Comparison of ENCODE assay signal across 12 cellular contexts in the genomic region with DNA sequence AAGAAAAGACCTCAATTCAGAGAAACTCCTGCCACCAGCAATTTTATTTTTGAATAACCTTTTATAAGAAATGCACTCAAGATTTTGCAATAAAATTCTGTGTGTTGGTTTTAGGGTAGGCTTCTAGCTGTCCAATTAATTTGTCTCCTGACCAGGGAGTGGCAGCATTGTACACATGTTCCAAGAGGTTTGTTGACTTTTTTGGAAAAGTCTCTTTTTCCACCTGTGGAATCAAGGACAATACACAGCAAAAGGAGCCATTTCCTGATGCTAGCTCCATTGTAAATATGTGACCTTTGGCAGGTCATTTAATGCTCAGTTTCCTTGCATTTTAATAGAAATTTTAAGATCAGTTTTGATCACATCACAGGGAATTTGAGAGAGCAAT. TPM values are rescaled to one million over a fixed set of nuclear protein-coding genes. Genes with fewer than 3 reads are reported as not detected.
DNase-seq lines count a peak whose midpoint lies in the region; ATAC-seq and TF ChIP-seq lines count a peak whose summit lies in the region.
"Had no signal": no experiment of that assay in that cellular context is flagged by ENCODE, and none has a peak within 500 bp of the region (broad histone marks: within the 10 kb centered on the region; RNA-seq: fewer than 3 reads in every experiment).

No MANE protein-coding gene starts in this region.

- no peak for TF ChIP-seq EP300 in gastroesophageal sphincter (IDR thresholded peaks at IDR 0.05)

- H3K4me1 ChIP-seq in gastroesophageal sphincter (peaks cover 0 to 34% (median 5%) of the 10 kb centered on the region in 3 donors), subcutaneous abdominal adipose tissue (ENCODE audit: control insufficient read depth in 5 of 5, insufficient read depth in 5 of 5, low read length in 5 of 5) (peaks cover 0 to 49% (median 13%) of the 10 kb centered on the region in 5 donors)

- DNase-seq in activated CD4-positive, alpha-beta T cell treated with anti-CD3 and anti-CD28 coated beads, Interleukin-2, amount 10 ng/mL, durations not matched to agents 7 days and 5 days = no peak
- no peak for DNase-seq in activated CD4-positive, alpha-beta T cell treated with anti-CD3 and anti-CD28 coated beads for 4 hours
- DNase-seq in SW480 (ENCODE audit: low spot score) (peak; percentile 17), activated gamma-delta T cell (lab: John Stamatoyannopoulos, UW) (no peak), NCI-H146 treated with DMSO at 0.1 percent for 48 hours (lab: John Stamatoyannopoulos, UW; ENCODE audit: unreplicated experiment) (no peak)
- DNase-seq: NCI-H2171 treated with DMSO at 0.1 percent for 48 hours had no signal

- peak overlapping the region in 4 of 5 donors; percentile 29 to 93 (median 71) for H3K9ac ChIP-seq in subcutaneous abdominal adipose tissue (ENCODE audit: low read length in 5 of 5)
- H3K9ac ChIP-seq: GM23248 had no signal

- peaks cover 74% of the 10 kb centered on the region for H3K4me1 Mint-ChIP-seq in activated CD4-positive, alpha-beta T cell treated with anti-CD3 and anti-CD28 coated beads, Interleukin-2, amount 10 ng/mL, durations not matched to agents 7 days and 5 days

- peaks cover 0 to 12% of the 10 kb centered on the region in 2 donors for H3K36me3 ChIP-seq in gastroesophageal sphincter
- peaks cover 0 to 30% (median 24%) of the 10 kb centered on the region in 5 donors for H3K36me3 ChIP-seq in subcutaneous abdominal adipose tissue (ENCODE audit: control insufficient read depth in 5 of 5, insufficient read depth in 5 of 5, low read length in 5 of 5)

- peak overlapping the region; percentile 85 for H3K4me3 Mint-ChIP-seq in activated CD4-positive, alpha-beta T cell treated with anti-CD3 and anti-CD28 coated beads, Interleukin-2, amount 10 ng/mL, durations not matched to agents 7 days and 5 days
- H3K4me3 Mint-ChIP-seq: brain had no signal

- H3K4me3 ChIP-seq in gastroesophageal sphincter (peak overlapping the region; percentile 26 to 50), subcutaneous abdominal adipose tissue (ENCODE audit: low read depth in 1 of 5, low read length in 5 of 5) (peak overlapping the region; percentile 62 to 91 (median 80))
- H3K4me3 ChIP-seq: GM23248 had no signal

- POLR2A ChIA-PET in activated CD4-positive, alpha-beta T cell treated with anti-CD3 and anti-CD28 coated beads, Interleukin-2, amount 10 ng/mL, durations not matched to agents 7 days and 5 days (lab: Charles Lee) = interaction anchor here (0.6 to 1.7 kb wide), 3 partner anchors 16 to 290 kb away, joined by 4 to 11 read pairs (median 9); no protein-coding TSS in a partner anchor

- no peaks in the 10 kb centered on the region for H3K9me3 ChIP-seq in gastroesophageal sphincter
- H3K9me3 ChIP-seq in subcutaneous abdominal adipose tissue (ENCODE audit: control insufficient read depth in 5 of 5, low read length in 5 of 5) = peaks cover 0 to 2% (median 0%) of the 10 kb centered on the region in 5 donors

- no peak for TF ChIP-seq POLR2A in gastroesophageal sphincter (IDR thresholded peaks at IDR 0.05)

- H3K27ac Mint-ChIP-seq in activated CD4-positive, alpha-beta T cell treated with anti-CD3 and anti-CD28 coated beads, Interleukin-2, amount 10 ng/mL, durations not matched to agents 7 days and 5 days = peak overlapping the region; percentile 88
- H3K27ac Mint-ChIP-seq: brain had no signal

- H3K36me3 Mint-ChIP-seq in activated CD4-positive, alpha-beta T cell treated with anti-CD3 and anti-CD28 coated beads, Interleukin-2, amount 10 ng/mL, durations not matched to agents 7 days and 5 days (ENCODE audit: low read depth) = peaks cover 74% of the 10 kb centered on the region
- H3K36me3 Mint-ChIP-seq: brain had no signal

- peaks cover 12% of the 10 kb centered on the region for H3K9me3 Mint-ChIP-seq in activated CD4-positive, alpha-beta T cell treated with anti-CD3 and anti-CD28 coated beads, Interleukin-2, amount 10 ng/mL, durations not matched to agents 7 days and 5 days

- ATAC-seq in gastroesophageal sphincter = no peak
- ATAC-seq in GM21381 (IDR thresholded peaks at IDR 0.05; ENCODE audit: unreplicated experiment) = no peak

- no peaks in the 10 kb centered on the region for H3K27me3 Mint-ChIP-seq in activated CD4-positive, alpha-beta T cell treated with anti-CD3 and anti-CD28 coated beads, Interleukin-2, amount 10 ng/mL, durations not matched to agents 7 days and 5 days

- peak in 2 of 4 experiments; percentile 17 to 24 for TF ChIP-seq CTCF in gastroesophageal sphincter (IDR thresholded peaks at IDR 0.05)

- H3K27ac ChIP-seq in gastroesophageal sphincter (peak overlapping the region in 2 of 4 donors; percentile 20 to 69), subcutaneous abdominal adipose tissue (ENCODE audit: low read depth, low read length) (peak overlapping the region; percentile 92)
- H3K27ac ChIP-seq: GM23248, HL-60 had no signal

- CTCF ChIA-PET in activated CD4-positive, alpha-beta T cell treated with anti-CD3 and anti-CD28 coated beads, Interleukin-2, amount 10 ng/mL, durations not matched to agents 7 days and 5 days (lab: Charles Lee) = interaction anchor here (1.3 to 1.5 kb wide), 2 partner anchors 16 to 147 kb away, joined by 4 to 5 read pairs; no protein-coding TSS in a partner anchor

- peaks cover 3% of the 10 kb centered on the region for H3K27me3 ChIP-seq in gastroesophageal sphincter
- peaks cover 0 to 7% (median 0%) of the 10 kb centered on the region in 5 donors for H3K27me3 ChIP-seq in subcutaneous abdominal adipose tissue (ENCODE audit: control insufficient read depth in 5 of 5, insufficient read depth in 4 of 5, low read length in 5 of 5)

RNA-seq across cellular contexts. Expression of gene GIMAP5, which starts 1.8 kb away (rescaled TPM):
- 100 to 1,000 TPM; 111 to 149 TPM for total RNA-seq in activated CD4-positive, alpha-beta T cell treated with anti-CD3 and anti-CD28 coated beads, Interleukin-2, amount 10 ng/mL, durations not matched to agents 7 days and 5 days
- total RNA-seq in gastroesophageal sphincter = 10 to 100 TPM; 16.8 to 43.3 (median 32.5) TPM
- total RNA-seq: GM23248 had no signal

RNA-seq across cellular contexts. Expression of gene GIMAP1, which starts 22.6 kb away (rescaled TPM):
- 10 to 100 TPM; 18.1 to 19.6 TPM for total RNA-seq in activated CD4-positive, alpha-beta T cell treated with anti-CD3 and anti-CD28 coated beads, Interleukin-2, amount 10 ng/mL, durations not matched to agents 7 days and 5 days
- total RNA-seq in gastroesophageal sphincter = 10 to 100 TPM in 1 of 4 donors, 1 to 10 TPM in 3; 4.2 to 14.3 (median 7.9) TPM
- total RNA-seq: GM23248 had no signal

RNA-seq across cellular contexts. Expression of gene GIMAP2, which starts 53.5 kb away (rescaled TPM):
- 100 to 1,000 TPM in 1 of 2 experiments, 10 to 100 TPM in 1; 97.7 to 102 TPM for total RNA-seq in activated CD4-positive, alpha-beta T cell treated with anti-CD3 and anti-CD28 coated beads, Interleukin-2, amount 10 ng/mL, durations not matched to agents 7 days and 5 days
- 10 to 100 TPM in 2 of 4 donors, 1 to 10 TPM in 2; 3.3 to 14.9 (median 9.7) TPM for total RNA-seq in gastroesophageal sphincter
- total RNA-seq: GM23248 had no signal

Comparison
In these comparisons a context has a peak if more than half of its experiments do, and no peak if none do; other contexts are left out.
1. RNA of gene GIMAP2, which starts 53.5 kb away (total RNA-seq): 97.7 to 102 TPM in activated CD4-positive, alpha-beta T cell treated with anti-CD3 and anti-CD28 coated beads, Interleukin-2, amount 10 ng/mL, durations not matched to agents 7 days and 5 days; 3.3 to 14.9 TPM in gastroesophageal sphincter; every median in the first group is over 4 times any median in the second.